ENCODE assay signal across 27 cellular contexts in genomic region chr15:68450192-68450591, GRCh38.
"Had no signal": no experiment of that assay in that cellular context is flagged by ENCODE, and none has a peak within 500 bp of the region (broad histone marks: within the 10 kb centered on the region; RNA-seq: fewer than 3 reads in every experiment).

No MANE protein-coding gene starts in this region.

- ATAC-seq: left colon; lower lobe of right lung; mucosa of descending colon; sciatic nerve; stimulated activated effector memory CD8-positive, alpha-beta T cell treated with anti-CD3 and anti-CD28 coated beads, Interleukin-12 subunit alpha, Interleukin-12 subunit beta, amount 100 ng/mL, for 72 hours had no signal

- H3K27ac ChIP-seq: esophagus squamous epithelium, hepatocyte, lower lobe of right lung, neutrophil, upper lobe of left lung, vagina had no signal

- H3K79me2 ChIP-seq: hepatocyte had no signal

- H3K4me1 Mint-ChIP-seq: activated CD4-positive, alpha-beta memory T cell treated with anti-CD3 and anti-CD28 coated beads, Interleukin-2, amount 10 ng/mL, durations not matched to agents 7 days and 5 days; activated CD4-positive, alpha-beta T cell treated with anti-CD3 and anti-CD28 coated beads, Interleukin-2, amount 10 ng/mL, durations not matched to agents 7 days and 5 days; activated naive CD4-positive, alpha-beta T cell treated with anti-CD3 and anti-CD28 coated beads, Interleukin-2, amount 10 ng/mL, durations not matched to agents 7 days and 5 days; stimulated activated effector memory CD8-positive, alpha-beta T cell treated with anti-CD3 and anti-CD28 coated beads, Interleukin-12 subunit alpha, Interleukin-12 subunit beta, amount 100 ng/mL, for 72 hours had no signal

- H3K9me3 ChIP-seq: esophagus squamous epithelium, lower lobe of right lung, mucosa of descending colon, neutrophil, upper lobe of left lung, vagina had no signal

- H3K27ac Mint-ChIP-seq: activated CD4-positive, alpha-beta memory T cell treated with anti-CD3 and anti-CD28 coated beads, Interleukin-2, amount 10 ng/mL, durations not matched to agents 7 days and 5 days; activated CD4-positive, alpha-beta T cell treated with anti-CD3 and anti-CD28 coated beads, Interleukin-2, amount 10 ng/mL, durations not matched to agents 7 days and 5 days; activated naive CD4-positive, alpha-beta T cell treated with anti-CD3 and anti-CD28 coated beads, Interleukin-2, amount 10 ng/mL, durations not matched to agents 7 days and 5 days; activated T-cell treated with anti-CD3 and anti-CD28 coated beads, Interleukin-2, amount 50 U/mL, for 24 hours; dendritic cell treated with granulocyte-macrophage colony-stimulating factor and Interleukin-4, amounts not matched to agents 40 ng/mL and 50 ng/mL, for 4 days; nephron; stimulated activated effector memory CD8-positive, alpha-beta T cell treated with anti-CD3 and anti-CD28 coated beads, Interleukin-12 subunit alpha, Interleukin-12 subunit beta, amount 100 ng/mL, for 72 hours; stimulated activated naive CD8-positive, alpha-beta T cell treated with anti-CD3 and anti-CD28 coated beads, Interleukin-15, Interleukin-2, amounts not matched to agents 100 ng/mL and 50 ng/mL, for 24 hours had no signal

- H2AFZ ChIP-seq: hepatocyte had no signal

- H3K9me3 Mint-ChIP-seq: activated CD4-positive, alpha-beta memory T cell treated with anti-CD3 and anti-CD28 coated beads, Interleukin-2, amount 10 ng/mL, durations not matched to agents 7 days and 5 days; activated CD4-positive, alpha-beta T cell treated with anti-CD3 and anti-CD28 coated beads, Interleukin-2, amount 10 ng/mL, durations not matched to agents 7 days and 5 days; activated naive CD4-positive, alpha-beta T cell treated with anti-CD3 and anti-CD28 coated beads, Interleukin-2, amount 10 ng/mL, durations not matched to agents 7 days and 5 days; activated T-cell treated with anti-CD3 and anti-CD28 coated beads, Interleukin-2, amount 50 U/mL, for 24 hours; dendritic cell treated with granulocyte-macrophage colony-stimulating factor and Interleukin-4, amounts not matched to agents 40 ng/mL and 50 ng/mL, for 4 days; stimulated activated effector memory CD8-positive, alpha-beta T cell treated with anti-CD3 and anti-CD28 coated beads, Interleukin-12 subunit alpha, Interleukin-12 subunit beta, amount 100 ng/mL, for 72 hours; stimulated activated naive CD8-positive, alpha-beta T cell treated with anti-CD3 and anti-CD28 coated beads, Interleukin-15, Interleukin-2, amounts not matched to agents 100 ng/mL and 50 ng/mL, for 24 hours had no signal

- H3K4me3 Mint-ChIP-seq: activated CD4-positive, alpha-beta memory T cell treated with anti-CD3 and anti-CD28 coated beads, Interleukin-2, amount 10 ng/mL, durations not matched to agents 7 days and 5 days; activated CD4-positive, alpha-beta T cell treated with anti-CD3 and anti-CD28 coated beads, Interleukin-2, amount 10 ng/mL, durations not matched to agents 7 days and 5 days; activated naive CD4-positive, alpha-beta T cell treated with anti-CD3 and anti-CD28 coated beads, Interleukin-2, amount 10 ng/mL, durations not matched to agents 7 days and 5 days; activated T-cell treated with anti-CD3 and anti-CD28 coated beads, Interleukin-2, amount 50 U/mL, for 24 hours; dendritic cell treated with granulocyte-macrophage colony-stimulating factor and Interleukin-4, amounts not matched to agents 40 ng/mL and 50 ng/mL, for 4 days; nephron; stimulated activated effector memory CD8-positive, alpha-beta T cell treated with anti-CD3 and anti-CD28 coated beads, Interleukin-12 subunit alpha, Interleukin-12 subunit beta, amount 100 ng/mL, for 72 hours; stimulated activated naive CD8-positive, alpha-beta T cell treated with anti-CD3 and anti-CD28 coated beads, Interleukin-15, Interleukin-2, amounts not matched to agents 100 ng/mL and 50 ng/mL, for 24 hours had no signal

- FAIRE-seq: frontal cortex, keratinocyte, small intestine had no signal

- H3K27me3 ChIP-seq: upper lobe of left lung, vagina had no signal

- H3K4me2 ChIP-seq: hepatocyte had no signal

- H3K36me3 Mint-ChIP-seq: activated naive CD4-positive, alpha-beta T cell treated with anti-CD3 and anti-CD28 coated beads, Interleukin-2, amount 10 ng/mL, durations not matched to agents 7 days and 5 days; stimulated activated effector memory CD8-positive, alpha-beta T cell treated with anti-CD3 and anti-CD28 coated beads, Interleukin-12 subunit alpha, Interleukin-12 subunit beta, amount 100 ng/mL, for 72 hours had no signal

- H3K36me3 ChIP-seq: esophagus squamous epithelium, lower lobe of right lung, neutrophil, upper lobe of left lung, vagina had no signal

- H3K4me3 ChIP-seq: esophagus squamous epithelium, hepatocyte, lower lobe of right lung, mucosa of descending colon, upper lobe of left lung, vagina had no signal

- H3K4me1 ChIP-seq: esophagus squamous epithelium, lower lobe of right lung, upper lobe of left lung, vagina had no signal

- DNase-seq: activated CD4-positive, alpha-beta memory T cell treated with anti-CD3 and anti-CD28 coated beads, Interleukin-2, amount 10 ng/mL, durations not matched to agents 7 days and 5 days; activated CD4-positive, alpha-beta T cell treated with anti-CD3 and anti-CD28 coated beads for 1 hour; activated CD4-positive, alpha-beta T cell treated with anti-CD3 and anti-CD28 coated beads, Interleukin-2, amount 10 ng/mL, durations not matched to agents 7 days and 5 days; activated CD8-positive, alpha-beta memory T cell treated with anti-CD3 and anti-CD28 coated beads, Interleukin-2, amount 50 U/mL, for 48 hours; activated gamma-delta T cell; activated naive CD4-positive, alpha-beta T cell treated with anti-CD3 and anti-CD28 coated beads, Interleukin-2, amount 10 ng/mL, durations not matched to agents 7 days and 5 days; activated T-cell treated with anti-CD3 and anti-CD28 coated beads, Interleukin-2, amount 50 U/mL, for 24 hours; amniotic stem cell; central memory CD4-positive, alpha-beta T cell; esophagus squamous epithelium; left colon; lower lobe of right lung; mucosa of descending colon; small intestine; stimulated activated CD4-positive, alpha-beta T cell treated with anti-CD3 and anti-CD28 coated beads, Interleukin-4, amount 100 ng/mL, for 24 hours; T-helper 2 cell; upper lobe of left lung had no signal
